In the genomic region with DNA sequence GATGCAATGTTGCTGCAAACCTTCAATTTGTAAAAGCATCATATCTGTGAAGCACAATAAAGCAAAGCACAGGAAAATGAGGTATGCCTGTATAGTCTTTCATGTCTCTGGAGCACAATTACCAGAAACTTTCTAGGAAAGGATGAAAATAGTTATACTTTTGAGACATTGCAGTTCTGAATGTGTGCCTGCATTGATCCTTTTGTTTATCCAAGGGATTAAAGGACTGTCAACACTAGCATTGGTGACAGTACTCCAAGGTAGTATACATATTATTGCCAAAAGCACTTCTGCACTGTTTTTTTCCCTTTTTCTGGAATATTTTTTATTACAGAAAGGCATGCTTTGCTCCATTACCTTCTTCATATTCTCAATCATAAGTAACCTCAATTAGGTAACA, we compare ENCODE assay signal across 18 cellular contexts.
DNase-seq lines count a peak whose midpoint lies in the region; ATAC-seq and TF ChIP-seq lines count a peak whose summit lies in the region.
"Had no signal": no experiment of that assay in that cellular context is flagged by ENCODE, and none has a peak within 500 bp of the region (broad histone marks: within the 10 kb centered on the region; RNA-seq: fewer than 3 reads in every experiment).

No MANE protein-coding gene starts in this region.

- TF ChIP-seq CTCF in colonic mucosa (IDR thresholded peaks at IDR 0.05) (no peak), transverse colon (IDR thresholded peaks at IDR 0.05) (no peak)

- no peak for TF ChIP-seq EP300 in transverse colon (IDR thresholded peaks at IDR 0.05; ENCODE audit: low read depth)

- no peak for TF ChIP-seq POLR2A in transverse colon (IDR thresholded peaks at IDR 0.05)

- intact Hi-C loops in colonic mucosa (cut with DNase I) (no loop called here), left colon (cut with DNase I, micrococcal nuclease) (no loop called here), transverse colon (cut with DNase I; ENCODE audit: low total_unique reads) (no loop called here)

- no peaks in the 10 kb centered on the region for H3K36me3 ChIP-seq in colonic mucosa
- no peaks in the 10 kb centered on the region for H3K36me3 ChIP-seq in transverse colon
- H3K36me3 ChIP-seq: BLaER1 had no signal

- H3K4me3 ChIP-seq in colonic mucosa (no peak overlapping the region), transverse colon (no peak overlapping the region)
- H3K4me3 ChIP-seq: BLaER1, GM23338 had no signal

- H3K9ac ChIP-seq in colonic mucosa (ENCODE audit: low read depth in 2 of 2, low read length in 2 of 2): peak overlapping the region in 1 of 2 donors; percentile 23
- H3K9ac ChIP-seq: BLaER1 had no signal

- H3K27ac ChIP-seq in colonic mucosa (peak overlapping the region; percentile 78), transverse colon (peak overlapping the region; percentile 61 to 76 (median 71))
- H3K27ac ChIP-seq: BLaER1, C4-2B had no signal

- peak; percentile 20 for ATAC-seq in left colon
- ATAC-seq: CD8-positive, alpha-beta T cell; GM23338; HCT116 had no signal

- H3K4me1 ChIP-seq in colonic mucosa (peaks cover 3% of the 10 kb centered on the region), transverse colon (peaks cover 0 to 44% (median 21%) of the 10 kb centered on the region in 4 donors)
- H3K4me1 ChIP-seq: BLaER1 had no signal

- H3K9me3 ChIP-seq in colonic mucosa: no peaks in the 10 kb centered on the region
- no peaks in the 10 kb centered on the region for H3K9me3 ChIP-seq in transverse colon
- H3K9me3 ChIP-seq: BLaER1, Caco-2 had no signal

- DNase-seq in DMS53 treated with DMSO at 0.1 percent for 48 hours (lab: John Stamatoyannopoulos, UW; ENCODE audit: unreplicated experiment): peak; percentile 19
- DNase-seq in colonic mucosa: no peak
- DNase-seq in left colon: no peak
- DNase-seq in transverse colon: no peak
- DNase-seq in 8988T: no peak
- no peak for DNase-seq in ecto neural progenitor cell (ENCODE audit: low spot score)
- no peak for DNase-seq in activated T-cell treated with anti-CD3 and anti-CD28 coated beads, Interleukin-2, amount 50 U/mL, for 1 hour
- DNase-seq: Caco-2; CD4-positive, CD25-positive, alpha-beta regulatory T cell; CD8-positive, alpha-beta T cell; DMS153; DMS79 treated with DMSO at 0.1 percent for 48 hours; GF-D8; H9 had no signal

- no peaks in the 10 kb centered on the region for H3K27me3 ChIP-seq in colonic mucosa
- H3K27me3 ChIP-seq in transverse colon: no peaks in the 10 kb centered on the region
- H3K27me3 ChIP-seq: BLaER1 had no signal

- in situ Hi-C loops in transverse colon (cut with MboI; ENCODE audit: low pct_ligation_motif_present in 1 of 4, low pct_unique_long_range_greater_than_20kb in 1 of 4, low sequenced_read_pairs in 3 of 4): no loop called here
